9 cellular contexts compared by ENCODE assay signal in genomic region chr15:73950479-73951043, GRCh38. TPM values are rescaled to one million over a fixed set of nuclear protein-coding genes. Genes with fewer than 3 reads are reported as not detected.
DNase-seq lines count a peak whose midpoint lies in the region; ATAC-seq and TF ChIP-seq lines count a peak whose summit lies in the region.
"Had no signal": no experiment of that assay in that cellular context is flagged by ENCODE, and none has a peak within 500 bp of the region (broad histone marks: within the 10 kb centered on the region; RNA-seq: fewer than 3 reads in every experiment).

No MANE protein-coding gene starts in this region.

- H3K27me3 ChIP-seq in CD4-positive, alpha-beta T cell (ENCODE audit: control insufficient read depth, insufficient read depth, low read length), result no peaks in the 10 kb centered on the region
- no peaks in the 10 kb centered on the region for H3K27me3 ChIP-seq in NT2/D1 (ENCODE audit: insufficient read depth, insufficient read length)
- no peaks in the 10 kb centered on the region for H3K27me3 ChIP-seq in prostate gland (replicated peaks; ENCODE audit: insufficient read depth)

- H3K36me3 Mint-ChIP-seq in CD4-positive, alpha-beta T cell (ENCODE audit: low read depth), result no peaks in the 10 kb centered on the region
- H3K36me3 Mint-ChIP-seq in activated T-cell treated with anti-CD3 and anti-CD28 coated beads, Interleukin-2, amount 50 U/mL, for 72 hours (ENCODE audit: insufficient read depth in 2 of 2), result no peaks in the 10 kb centered on the region
- H3K36me3 Mint-ChIP-seq: activated CD4-positive, alpha-beta memory T cell treated with anti-CD3 and anti-CD28 coated beads for 36 hours had no signal

- peaks cover 9% of the 10 kb centered on the region for H3K4me1 Mint-ChIP-seq in CD4-positive, alpha-beta T cell (ENCODE audit: low read depth)
- peaks cover 10% of the 10 kb centered on the region for H3K4me1 Mint-ChIP-seq in activated T-cell treated with anti-CD3 and anti-CD28 coated beads, Interleukin-2, amount 50 U/mL, for 72 hours (ENCODE audit: low read depth)

- no peak for ATAC-seq in CD4-positive, alpha-beta T cell (ENCODE audit: poor library complexity)
- ATAC-seq in activated T-cell treated with anti-CD3 and anti-CD28 coated beads, Interleukin-2, amount 50 U/mL, for 72 hours (replicated peaks in 1 of 2), result no peak
- ATAC-seq in HG03342 (IDR thresholded peaks at IDR 0.05; ENCODE audit: unreplicated experiment), result no peak

- H3K4me3 ChIP-seq in NT2/D1 (ENCODE audit: insufficient read length, low read depth) (no peak overlapping the region), prostate gland (no peak overlapping the region)

- H3K9ac ChIP-seq in NT2/D1 (ENCODE audit: insufficient read length, low read depth), result peak overlapping the region; percentile 24

- no peaks in the 10 kb centered on the region for H3K9me3 Mint-ChIP-seq in CD4-positive, alpha-beta T cell
- H3K9me3 Mint-ChIP-seq in activated T-cell treated with anti-CD3 and anti-CD28 coated beads, Interleukin-2, amount 50 U/mL, for 72 hours, result no peaks in the 10 kb centered on the region
- H3K9me3 Mint-ChIP-seq: activated CD4-positive, alpha-beta memory T cell treated with anti-CD3 and anti-CD28 coated beads for 36 hours had no signal

- CTCF ChIA-PET in CD4-positive, alpha-beta T cell (lab: Charles Lee), result interaction anchor here (0.6 to 2.8 kb wide), 14 partner anchors 9 to 372 kb away, joined by 3 to 46 read pairs (median 5); partner anchors contain the start of gene PML

- peak overlapping the region; percentile 40 for H3K27ac Mint-ChIP-seq in CD4-positive, alpha-beta T cell
- H3K27ac Mint-ChIP-seq in activated T-cell treated with anti-CD3 and anti-CD28 coated beads, Interleukin-2, amount 50 U/mL, for 72 hours, result no peak overlapping the region

- no peaks in the 10 kb centered on the region for H3K27me3 Mint-ChIP-seq in CD4-positive, alpha-beta T cell
- H3K27me3 Mint-ChIP-seq in activated T-cell treated with anti-CD3 and anti-CD28 coated beads, Interleukin-2, amount 50 U/mL, for 72 hours (ENCODE audit: low read depth), result no peaks in the 10 kb centered on the region
- H3K27me3 Mint-ChIP-seq: activated CD4-positive, alpha-beta memory T cell treated with anti-CD3 and anti-CD28 coated beads for 36 hours had no signal

- H3K4me1 ChIP-seq in NT2/D1 (ENCODE audit: insufficient read depth, insufficient read length) (peaks cover 32% of the 10 kb centered on the region), prostate gland (replicated peaks) (no peaks in the 10 kb centered on the region)

- POLR2A ChIA-PET in CD4-positive, alpha-beta T cell (lab: Charles Lee), result interaction anchor here (0.8 to 2.2 kb wide), 6 partner anchors 10 to 51 kb away, joined by 3 to 30 read pairs (median 6); partner anchors contain the start of gene PML

- H3K27ac ChIP-seq in CD4-positive, alpha-beta T cell (ENCODE audit: low read depth, low read length), result no peak overlapping the region
- H3K27ac ChIP-seq in prostate gland, result peak overlapping the region; percentile 82 to 84

- no peak for DNase-seq in CD4-positive, alpha-beta T cell
- DNase-seq in NT2/D1 (ENCODE audit: low read depth, low spot score) (no peak), fibroblast of gingiva (ENCODE audit: low read depth) (peak; percentile 51), prostate gland (ENCODE audit: low spot score) (no peak), HK-2 (ENCODE audit: unreplicated experiment) (no peak), NCI-H446 treated with DMSO at 0.1 percent for 48 hours (lab: John Stamatoyannopoulos, UW) (no peak)
- DNase-seq in activated T-cell treated with anti-CD3 and anti-CD28 coated beads, Interleukin-2, amount 50 U/mL, for 72 hours, result no peak

- 0% methylated on average over 1 of the region's 1 CpG for WGBS in prostate gland

- no peak overlapping the region for H3K4me3 Mint-ChIP-seq in CD4-positive, alpha-beta T cell
- no peak overlapping the region for H3K4me3 Mint-ChIP-seq in activated T-cell treated with anti-CD3 and anti-CD28 coated beads, Interleukin-2, amount 50 U/mL, for 72 hours
- H3K4me3 Mint-ChIP-seq: activated CD4-positive, alpha-beta memory T cell treated with anti-CD3 and anti-CD28 coated beads for 36 hours had no signal

- TF ChIP-seq CTCF in CD4-positive, alpha-beta T cell (IDR thresholded peaks at IDR 0.05), result no peak
- TF ChIP-seq CTCF in prostate gland (IDR thresholded peaks at IDR 0.05), result no peak

- H3K36me3 ChIP-seq in NT2/D1 (ENCODE audit: insufficient read depth, insufficient read length, low read length) (peaks cover 59% of the 10 kb centered on the region), prostate gland (no peaks in the 10 kb centered on the region)

- H3K9me3 ChIP-seq in CD4-positive, alpha-beta T cell (ENCODE audit: control insufficient read depth, low read length), result no peaks in the 10 kb centered on the region
- H3K9me3 ChIP-seq in NT2/D1 (ENCODE audit: insufficient read depth, low read length) (no peaks in the 10 kb centered on the region), prostate gland (no peaks in the 10 kb centered on the region)

- no peak for TF ChIP-seq POLR2A in prostate gland (IDR thresholded peaks at IDR 0.05)

- intact Hi-C loops in CD4-positive, alpha-beta T cell (cut with DNase I, micrococcal nuclease), result loop anchor here (1.0 to 10.0 kb wide), 4 partner anchors 14 to 372 kb away; partner anchors contain the start of gene ISLR2 (in 1 of the 2)
- intact Hi-C loops in prostate gland (cut with DNase I), result loop anchor here (2.0 kb wide), 1 partner anchor 14 kb away; no protein-coding TSS in a partner anchor

RNA-seq across cellular contexts. Expression of gene LOXL1, which starts 24.3 kb away (rescaled TPM):
- total RNA-seq in CD4-positive, alpha-beta T cell, result 1 to 10 TPM; 3.0 to 3.5 TPM
- 10 to 100 TPM; 20.5 to 22.5 TPM for total RNA-seq in prostate gland
- 1 to 10 TPM; 1.9 to 2.5 TPM for total RNA-seq in activated T-cell treated with anti-CD3 and anti-CD28 coated beads, Interleukin-2, amount 50 U/mL, for 72 hours

RNA-seq across cellular contexts. Expression of gene STOML1, which starts 41.5 kb away (rescaled TPM):
- 1 to 10 TPM; 4.6 to 5.3 TPM for total RNA-seq in CD4-positive, alpha-beta T cell
- 10 to 100 TPM; 15.6 to 26.8 TPM for total RNA-seq in prostate gland
- total RNA-seq in activated T-cell treated with anti-CD3 and anti-CD28 coated beads, Interleukin-2, amount 50 U/mL, for 72 hours, result 10 to 100 TPM in 1 of 2 donors, 1 to 10 TPM in 1; 7.2 to 15.1 TPM

RNA-seq across cellular contexts. Expression of gene PML, which starts 44.0 kb away (rescaled TPM):
- total RNA-seq in CD4-positive, alpha-beta T cell, result 10 to 100 TPM; 39.2 to 42.9 TPM
- 100 to 1,000 TPM in 1 of 2 donors, 10 to 100 TPM in 1; 67.5 to 122 TPM for total RNA-seq in prostate gland
- 10 to 100 TPM; 70.9 to 71.6 TPM for total RNA-seq in activated T-cell treated with anti-CD3 and anti-CD28 coated beads, Interleukin-2, amount 50 U/mL, for 72 hours

Comparison
In these comparisons a context has a peak if more than half of its experiments do, and no peak if none do; other contexts are left out.
1. RNA of gene LOXL1, which starts 24.3 kb away (total RNA-seq): 20.5 to 22.5 TPM in prostate gland; 3.0 to 3.5 TPM in CD4-positive, alpha-beta T cell and 1.9 to 2.5 TPM in activated T-cell treated with anti-CD3 and anti-CD28 coated beads, Interleukin-2, amount 50 U/mL, for 72 hours; every median in the first group is over 4 times any median in the second.